ENCODE assay signal across 24 cellular contexts in the genomic region with DNA sequence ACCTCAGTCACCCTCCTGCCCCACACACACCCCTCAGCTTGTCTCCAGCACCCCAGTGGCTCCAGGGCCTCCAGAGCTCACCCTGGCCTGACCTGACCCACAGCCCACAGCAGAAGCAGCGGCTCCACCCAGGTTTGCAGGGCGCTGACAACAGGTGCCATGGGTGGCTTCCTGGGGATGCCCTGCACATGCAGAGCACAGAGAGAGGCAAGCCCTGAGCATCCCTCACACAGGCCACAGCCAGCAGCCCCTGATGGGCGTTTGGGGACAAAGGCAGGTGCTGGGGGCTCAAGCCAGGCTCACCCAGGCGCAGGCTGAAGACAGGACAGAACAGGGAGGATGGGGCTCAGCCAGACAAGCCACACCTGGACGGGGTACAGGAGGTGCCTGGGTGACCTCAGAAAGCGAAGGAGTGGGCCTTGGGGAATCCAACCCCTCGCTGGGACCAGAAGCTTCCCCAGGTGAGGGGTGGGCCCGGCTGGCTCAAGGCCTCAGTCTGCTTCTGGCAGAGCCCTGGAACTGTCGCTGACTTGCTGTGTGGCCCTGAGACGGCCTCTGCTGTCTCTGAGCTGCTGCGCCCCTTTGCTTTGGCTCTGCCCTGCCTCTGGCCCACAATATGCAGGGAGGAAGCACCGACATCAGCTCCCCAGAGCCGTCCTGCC. TPM values are rescaled to one million over a fixed set of nuclear protein-coding genes. Genes with fewer than 3 reads are reported as not detected.
DNase-seq lines count a peak whose midpoint lies in the region; ATAC-seq, FAIRE-seq and TF ChIP-seq lines count a peak whose summit lies in the region.
"Had no signal": no experiment of that assay in that cellular context is flagged by ENCODE, and none has a peak within 500 bp of the region (broad histone marks: within the 10 kb centered on the region; RNA-seq: fewer than 3 reads in every experiment).

No MANE protein-coding gene starts in this region.

- no peak for TF ChIP-seq EP300 in HepG2 (IDR thresholded peaks at IDR 0.05; ENCODE audit: low read depth in 2 of 2, low read length in 2 of 2)
- TF ChIP-seq EP300 in HepG2 (CRISPR knock-in tag; IDR thresholded peaks at IDR 0.05; ENCODE audit: borderline replicate concordance): no peak

- CTCF ChIA-PET in HEK293 (lab: Yijun Ruan, JAX): no interaction called here
- CTCF ChIA-PET in HepG2 (lab: Yijun Ruan, JAX; ENCODE audit: low intra/inter-chr PET ratio, low total read pairs): no interaction called here

- ATAC-seq in heart left ventricle (no peak), HepG2 (no peak)

- no peak for FAIRE-seq in HepG2 (lab: Jason Lieb, UNC)
- FAIRE-seq: GM19239, RCC 7860 had no signal

- TF ChIP-seq CTCF in heart left ventricle (IDR thresholded peaks at IDR 0.05) (no peak), left ventricle myocardium inferior (IDR thresholded peaks at IDR 0.05; ENCODE audit: borderline replicate concordance) (no peak), HEK293 (tag by site-specific recombination; IDR thresholded peaks at IDR 0.05) (no peak), HepG2 (CRISPR knock-in tag; IDR thresholded peaks at IDR 0.05) (no peak)

- POLR2A ChIA-PET in HEK293 (lab: Yijun Ruan, JAX): no interaction called here
- POLR2A ChIA-PET in HepG2 (lab: Yijun Ruan, JAX): no interaction called here

- H3K4me1 ChIP-seq in heart left ventricle (peaks cover 0 to 15% (median 4%) of the 10 kb centered on the region in 12 donors), left ventricle myocardium inferior (peaks cover 12% of the 10 kb centered on the region), HEK293 (ENCODE audit: control insufficient read depth, insufficient read depth, low read length) (no peaks in the 10 kb centered on the region), HepG2 (ENCODE audit: insufficient read depth, low read length) (peaks cover 5% of the 10 kb centered on the region), thymus (ENCODE audit: control insufficient read depth, insufficient read depth, low read length) (no peaks in the 10 kb centered on the region)
- H3K4me1 ChIP-seq: HAP-1 had no signal

- H3K36me3 ChIP-seq in heart left ventricle (peaks cover 0 to 78% (median 38%) of the 10 kb centered on the region in 9 donors), left ventricle myocardium inferior (peaks cover 71% of the 10 kb centered on the region), HEK293 (ENCODE audit: control insufficient read depth in 2 of 2, insufficient read depth in 1 of 2, low read length in 2 of 2) (peaks cover 0 to 7% of the 10 kb centered on the region in 2 experiments; a peak in 1 of 3 replicates), HepG2 (replicated peaks in 1 of 2; ENCODE audit: control insufficient read depth in 1 of 2, insufficient read depth in 2 of 2, low read length in 2 of 2) (peaks cover 4 to 5% of the 10 kb centered on the region in 2 experiments; a peak in 3 of 5 replicates), thymus (ENCODE audit: control insufficient read depth, insufficient read depth) (peaks cover 99% of the 10 kb centered on the region)
- H3K36me3 ChIP-seq: HAP-1 had no signal

- TF ChIP-seq RAD21 in HepG2 (CRISPR knock-in tag; IDR thresholded peaks at IDR 0.05): no peak

- no TSS peak for BruUV-seq in HepG2 (replicated peaks; lab: Mats Ljungman, UMichigan)

- no peak overlapping the region for H3K4me3 ChIP-seq in heart left ventricle
- H3K4me3 ChIP-seq in left ventricle myocardium inferior: no peak overlapping the region
- no peak overlapping the region for H3K4me3 ChIP-seq in HEK293 (ENCODE audit: low read depth, low read length)
- no peak overlapping the region for H3K4me3 ChIP-seq in HepG2 (replicated peaks in 1 of 3; ENCODE audit: insufficient read depth in 1 of 3, low read depth in 2 of 3, low read length in 3 of 3)
- no peak overlapping the region for H3K4me3 ChIP-seq in thymus (ENCODE audit: low read length)
- H3K4me3 ChIP-seq: GM23248, HAP-1 had no signal

- H3K79me2 ChIP-seq in HepG2 (ENCODE audit: insufficient read depth, low read length): no peaks in the 10 kb centered on the region

- intact Hi-C loops in heart left ventricle (cut with DNase I) (no loop called here), left ventricle myocardium inferior (cut with micrococcal nuclease) (no loop called here), HepG2 (cut with micrococcal nuclease; ENCODE audit: unreplicated experiment) (no loop called here)

- DNase-seq in heart left ventricle (peak in 3 of 5 donors; percentile 19 to 29 (median 20)), left ventricle myocardium inferior (no peak), HepG2 (ENCODE audit: low spot score) (no peak), NCI-H187 treated with DMSO at 0.1 percent for 48 hours (lab: John Stamatoyannopoulos, UW) (no peak), G401 (ENCODE audit: low spot score) (no peak)
- DNase-seq: CD4-positive, CD25-positive, alpha-beta regulatory T cell; DMS153; DND-41; GM23248; IMR-90; NCI-H1092; NCI-H1417 treated with DMSO at 0.1 percent for 48 hours; NCI-H1694 treated with DMSO at 0.1 percent for 48 hours; NCI-H2081 treated with DMSO at 0.1 percent for 48 hours; NCI-H2171; NCI-H345; NCI-H510A treated with DMSO at 0.1 percent for 48 hours; SK-N-SH had no signal

- H3K27ac ChIP-seq in heart left ventricle (no peak overlapping the region), left ventricle myocardium inferior (replicated peaks) (no peak overlapping the region), HEK293 (ENCODE audit: extremely low read depth, low read depth, low read length) (no peak overlapping the region), HepG2 (ENCODE audit: extremely low read length, insufficient read depth, low read length) (no peak overlapping the region), thymus (ENCODE audit: low read depth) (peak overlapping the region; percentile 20)
- H3K27ac ChIP-seq: GM23248, KMS-11 had no signal

- no peaks in the 10 kb centered on the region for H3K27me3 ChIP-seq in heart left ventricle
- no peaks in the 10 kb centered on the region for H3K27me3 ChIP-seq in left ventricle myocardium inferior (ENCODE audit: low read depth)
- no peaks in the 10 kb centered on the region for H3K27me3 ChIP-seq in HepG2 (ENCODE audit: control insufficient read depth in 1 of 2, insufficient read depth in 2 of 2, low read length in 2 of 2)
- H3K27me3 ChIP-seq in thymus (ENCODE audit: control insufficient read depth, insufficient read depth): no peaks in the 10 kb centered on the region

- no peaks in the 10 kb centered on the region for H4K20me1 ChIP-seq in HepG2 (ENCODE audit: insufficient read depth, low read length)

- no peak overlapping the region for H3K9ac ChIP-seq in HepG2 (ENCODE audit: insufficient read depth, low read depth, low read length)
- H3K9ac ChIP-seq: GM23248, KMS-11, SK-N-SH had no signal

- in situ Hi-C loops in HepG2 (cut with HindIII; ENCODE audit: extremely low pct_ligation_motif_present, low pct_unique_long_range_greater_than_20kb): no loop called here
- in situ Hi-C loops in G401 (cut with HindIII; ENCODE audit: low sequenced_read_pairs): no loop called here

- H3K4me2 ChIP-seq in HepG2 (ENCODE audit: low read depth, low read length): no peak overlapping the region
- H3K4me2 ChIP-seq: KMS-11, SK-N-SH had no signal

- no peak overlapping the region for H2AFZ ChIP-seq in HepG2 (ENCODE audit: low read length)
- H2AFZ ChIP-seq: GM23248 had no signal

- H3K9me3 ChIP-seq in heart left ventricle: no peaks in the 10 kb centered on the region
- H3K9me3 ChIP-seq in left ventricle myocardium inferior (replicated peaks): no peaks in the 10 kb centered on the region
- no peaks in the 10 kb centered on the region for H3K9me3 ChIP-seq in HEK293 (ENCODE audit: control insufficient read depth, insufficient read depth, low read depth, low read length)
- H3K9me3 ChIP-seq in HepG2 (ENCODE audit: low read length): no peaks in the 10 kb centered on the region
- H3K9me3 ChIP-seq in thymus (ENCODE audit: control insufficient read depth): no peaks in the 10 kb centered on the region
- H3K9me3 ChIP-seq: HAP-1, SK-N-SH had no signal

- 95 to 97% (median 96%) methylated on average over 9 to 13 of the region's 13 CpGs for WGBS in heart left ventricle, 4 donors
- 90% methylated on average over 4 of the region's 13 CpGs for WGBS in HepG2 (ENCODE audit: low lambda C conversion rate)
- 98% methylated on average over 13 of the region's 13 CpGs for WGBS in thymus

- TF ChIP-seq POLR2A in heart left ventricle (IDR thresholded peaks at IDR 0.05): no peak
- TF ChIP-seq POLR2A in HepG2 (IDR thresholded peaks at IDR 0.05; ENCODE audit: insufficient read depth in 1 of 2, low read depth in 2 of 2, low read length in 2 of 2): no peak

RNA-seq across cellular contexts. Expression of a gene that starts 10.6 kb away (rescaled TPM):
- 100 to 1,000 TPM; 123 to 236 (median 140) TPM for total RNA-seq in heart left ventricle
- 100 to 1,000 TPM; 186 to 325 TPM for polyA plus RNA-seq in heart left ventricle
- 156 TPM for total RNA-seq in left ventricle myocardium inferior
- total RNA-seq in HepG2 (2016; rRNA removed; fragmentation: Illumina TruSeq; extraction: Trizol): 178 and 220 TPM in 2 replicates
- total RNA-seq in HepG2 (2016; cell fraction: cytosol; rRNA removed; fragmentation: Illumina TruSeq; extraction: Trizol; ENCODE audit: low read depth): 710 and 791 TPM in 2 replicates
- total RNA-seq in HepG2 (2016; cell fraction: insoluble cytoplasmic fraction; rRNA removed; fragmentation: Illumina TruSeq; extraction: Trizol): 169 and 227 TPM in 2 replicates
- total RNA-seq in HepG2 (2016; cell fraction: membrane; rRNA removed; fragmentation: Illumina TruSeq; extraction: Trizol): 491 and 557 TPM in 2 replicates
- total RNA-seq in HepG2 (2016; cell fraction: nucleus; rRNA removed; fragmentation: Illumina TruSeq; extraction: Trizol): 80.1 and 103 TPM in 2 replicates
- 155 and 179 TPM in 2 replicates for polyA plus RNA-seq in HepG2 (2011; rRNA removed)
- polyA plus RNA-seq in HepG2 (2011; cell fraction: cytosol; rRNA removed): 176 and 208 TPM in 2 replicates
- 332 and 368 TPM in 2 replicates for polyA plus RNA-seq in HepG2 (2011; cell fraction: nucleus; rRNA removed)
- polyA plus RNA-seq in HepG2 (2012): 109 and 121 TPM in 2 replicates
- polyA plus RNA-seq in HepG2 (2016; cell fraction: cytosol; fragmentation: Illumina TruSeq; extraction: Trizol; ENCODE audit: low read depth): 761 and 860 TPM in 2 replicates
- 159 and 186 TPM in 2 replicates for polyA plus RNA-seq in HepG2 (2016; cell fraction: insoluble cytoplasmic fraction; fragmentation: Illumina TruSeq; extraction: Trizol; ENCODE audit: low read depth)
- 440 and 496 TPM in 2 replicates for polyA plus RNA-seq in HepG2 (2016; cell fraction: membrane; fragmentation: Illumina TruSeq; extraction: Trizol; ENCODE audit: low read depth)
- polyA plus RNA-seq in HepG2 (2016; cell fraction: nucleus; fragmentation: Illumina TruSeq; extraction: Trizol; ENCODE audit: insufficient read depth, low read depth): 178 and 189 TPM in 2 replicates
- polyA minus RNA-seq in HepG2 (2011; rRNA and poly(A)+ RNA removed; ENCODE audit: low replicate concordance): 30.5 and 34.7 TPM in 2 replicates
- 30.8 and 31.7 TPM in 2 replicates for polyA minus RNA-seq in HepG2 (2011; cell fraction: cytosol; rRNA and poly(A)+ RNA removed)
- polyA minus RNA-seq in HepG2 (2011; cell fraction: nucleus; rRNA and poly(A)+ RNA removed): 19.3 and 22.6 TPM in 2 replicates
- 302 TPM for polyA plus RNA-seq in thymus
- total RNA-seq in G401 (2014; rRNA removed; shearing (Covaris generic)): 315 and 347 TPM in 2 replicates

RNA-seq across cellular contexts. Expression of a gene that starts 16.0 kb away (rescaled TPM):
- total RNA-seq in heart left ventricle (10 to 100 TPM in 6 of 9 donors, 1 to 10 TPM in 3; 4.4 to 17.0 (median 12.7) TPM), left ventricle myocardium inferior (14.9 TPM), HepG2 (2016; rRNA removed; fragmentation: Illumina TruSeq; extraction: Trizol) (10.6 and 14.6 TPM in 2 replicates)
- polyA plus RNA-seq in heart left ventricle (10 to 100 TPM; 12.7 to 19.7 TPM), HepG2 (2011; rRNA removed) (13.2 and 15.5 TPM in 2 replicates), thymus (20.6 TPM)
- 4.5 and 4.8 TPM in 2 replicates for total RNA-seq in HepG2 (2016; cell fraction: cytosol; rRNA removed; fragmentation: Illumina TruSeq; extraction: Trizol; ENCODE audit: low read depth)
- 12.7 and 14.8 TPM in 2 replicates for total RNA-seq in HepG2 (2016; cell fraction: insoluble cytoplasmic fraction; rRNA removed; fragmentation: Illumina TruSeq; extraction: Trizol)
- 8.7 and 8.8 TPM in 2 replicates for total RNA-seq in HepG2 (2016; cell fraction: membrane; rRNA removed; fragmentation: Illumina TruSeq; extraction: Trizol)
- total RNA-seq in HepG2 (2016; cell fraction: nucleus; rRNA removed; fragmentation: Illumina TruSeq; extraction: Trizol): 11.1 and 14.0 TPM in 2 replicates
- polyA plus RNA-seq in HepG2 (2011; cell fraction: cytosol; rRNA removed): 10.6 and 23.9 TPM in 2 replicates
- 115 and 150 TPM in 2 replicates for polyA plus RNA-seq in HepG2 (2011; cell fraction: nucleus; rRNA removed)
- polyA plus RNA-seq in HepG2 (2012): 6.2 and 7.8 TPM in 2 replicates
- 7.1 and 7.6 TPM in 2 replicates for polyA plus RNA-seq in HepG2 (2016; cell fraction: cytosol; fragmentation: Illumina TruSeq; extraction: Trizol; ENCODE audit: low read depth)
- 14.3 and 16.0 TPM in 2 replicates for polyA plus RNA-seq in HepG2 (2016; cell fraction: insoluble cytoplasmic fraction; fragmentation: Illumina TruSeq; extraction: Trizol; ENCODE audit: low read depth)
- polyA plus RNA-seq in HepG2 (2016; cell fraction: membrane; fragmentation: Illumina TruSeq; extraction: Trizol; ENCODE audit: low read depth): 10.5 and 12.0 TPM in 2 replicates
- 40.3 and 43.3 TPM in 2 replicates for polyA plus RNA-seq in HepG2 (2016; cell fraction: nucleus; fragmentation: Illumina TruSeq; extraction: Trizol; ENCODE audit: insufficient read depth, low read depth)
- polyA minus RNA-seq in HepG2 (2011; rRNA and poly(A)+ RNA removed; ENCODE audit: low replicate concordance): 20.5 and 24.4 TPM in 2 replicates
- 6.2 and 10.0 TPM in 2 replicates for polyA minus RNA-seq in HepG2 (2011; cell fraction: cytosol; rRNA and poly(A)+ RNA removed)
- 14.0 and 15.5 TPM in 2 replicates for polyA minus RNA-seq in HepG2 (2011; cell fraction: nucleus; rRNA and poly(A)+ RNA removed)
- total RNA-seq in G401 (2014; rRNA removed; shearing (Covaris generic)): 23.6 and 45.3 TPM in 2 replicates

RNA-seq across cellular contexts. Expression of a gene that starts 24.8 kb away (rescaled TPM):
- total RNA-seq in heart left ventricle (1 to 10 TPM; 3.1 to 8.6 (median 4.7) TPM), left ventricle myocardium inferior (1.6 TPM), HepG2 (2016; rRNA removed; fragmentation: Illumina TruSeq; extraction: Trizol) (3.4 and 6.0 TPM in 2 replicates)
- polyA plus RNA-seq in heart left ventricle (1 to 10 TPM; 3.1 to 3.3 TPM), HepG2 (2011; rRNA removed) (4.8 and 5.1 TPM in 2 replicates), thymus (1.8 TPM)
- total RNA-seq in HepG2 (2016; cell fraction: cytosol; rRNA removed; fragmentation: Illumina TruSeq; extraction: Trizol; ENCODE audit: low read depth): 2.0 and 2.1 TPM in 2 replicates
- total RNA-seq in HepG2 (2016; cell fraction: insoluble cytoplasmic fraction; rRNA removed; fragmentation: Illumina TruSeq; extraction: Trizol): 3.8 and 6.2 TPM in 2 replicates
- 4.2 and 4.6 TPM in 2 replicates for total RNA-seq in HepG2 (2016; cell fraction: membrane; rRNA removed; fragmentation: Illumina TruSeq; extraction: Trizol)
- total RNA-seq in HepG2 (2016; cell fraction: nucleus; rRNA removed; fragmentation: Illumina TruSeq; extraction: Trizol): 7.6 and 8.0 TPM in 2 replicates
- polyA plus RNA-seq in HepG2 (2011; cell fraction: cytosol; rRNA removed): 2.5 and 4.1 TPM in 2 replicates
- polyA plus RNA-seq in HepG2 (2011; cell fraction: nucleus; rRNA removed): 9.9 and 12.0 TPM in 2 replicates
- 2.4 and 3.6 TPM in 2 replicates for polyA plus RNA-seq in HepG2 (2012)
- polyA plus RNA-seq in HepG2 (2016; cell fraction: cytosol; fragmentation: Illumina TruSeq; extraction: Trizol; ENCODE audit: low read depth): 0.78 and 1.3 TPM in 2 replicates
- polyA plus RNA-seq in HepG2 (2016; cell fraction: insoluble cytoplasmic fraction; fragmentation: Illumina TruSeq; extraction: Trizol; ENCODE audit: low read depth): 2.3 and 4.0 TPM in 2 replicates
- polyA plus RNA-seq in HepG2 (2016; cell fraction: membrane; fragmentation: Illumina TruSeq; extraction: Trizol; ENCODE audit: low read depth): 1.7 and 2.1 TPM in 2 replicates
- polyA plus RNA-seq in HepG2 (2016; cell fraction: nucleus; fragmentation: Illumina TruSeq; extraction: Trizol; ENCODE audit: insufficient read depth, low read depth): 12.6 and 14.0 TPM in 2 replicates
- 16.7 and 18.1 TPM in 2 replicates for polyA minus RNA-seq in HepG2 (2011; rRNA and poly(A)+ RNA removed; ENCODE audit: low replicate concordance)
- 4.4 and 4.7 TPM in 2 replicates for polyA minus RNA-seq in HepG2 (2011; cell fraction: cytosol; rRNA and poly(A)+ RNA removed)
- polyA minus RNA-seq in HepG2 (2011; cell fraction: nucleus; rRNA and poly(A)+ RNA removed): 9.8 and 10.9 TPM in 2 replicates
- total RNA-seq in G401 (2014; rRNA removed; shearing (Covaris generic)): 3.8 and 7.4 TPM in 2 replicates

Comparison
In these comparisons a context has a peak if more than half of its experiments do, and no peak if none do; other contexts are left out.
1. DNase-seq: peak in heart left ventricle (3 of 5); none in left ventricle myocardium inferior (single experiment), HepG2 (single experiment), NCI-H187 treated with DMSO at 0.1 percent for 48 hours (single experiment) and G401 (single experiment).